Comparison of ENCODE assay signal across 9 cellular contexts in the genomic region with DNA sequence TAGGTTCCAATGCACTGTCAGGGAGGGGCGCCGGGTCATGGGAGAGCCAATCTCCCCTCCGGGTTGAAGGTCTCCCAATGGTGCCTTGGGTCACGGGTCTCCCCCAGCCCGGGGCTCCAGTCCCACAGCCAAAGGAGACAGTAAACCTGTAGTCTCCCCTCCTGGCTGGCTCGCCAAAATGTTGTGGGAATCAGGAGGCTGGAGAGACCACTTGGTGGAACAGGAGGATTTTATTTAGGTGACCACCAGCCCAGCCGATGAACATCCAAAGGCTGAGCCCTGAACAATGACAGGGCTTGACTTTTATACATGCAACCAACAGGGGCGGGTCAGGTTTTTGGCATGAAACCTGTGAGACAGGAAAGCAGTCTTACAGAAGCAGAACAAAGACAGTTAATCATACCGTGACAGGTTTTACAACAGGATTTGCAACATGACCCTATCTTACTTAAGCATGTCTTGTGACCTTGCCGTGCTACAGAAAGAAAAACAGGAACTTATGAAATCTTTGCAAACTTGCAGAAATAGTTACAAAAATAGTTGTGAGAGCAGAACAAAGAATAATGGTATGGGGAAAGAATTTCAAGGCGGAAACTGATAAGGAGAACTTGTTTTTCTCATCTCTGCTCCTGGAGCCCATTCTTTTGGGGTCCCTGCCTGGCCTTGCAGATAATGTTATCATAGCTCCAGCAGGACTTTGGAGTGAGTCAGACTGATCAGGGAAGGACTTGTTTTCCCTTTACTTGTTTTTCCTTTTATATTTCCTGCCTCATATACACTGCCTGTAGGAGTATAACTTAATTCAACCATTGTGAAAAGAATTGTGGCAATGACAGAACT. TPM values are rescaled to one million over a fixed set of nuclear protein-coding genes. Genes with fewer than 3 reads are reported as not detected.
DNase-seq lines count a peak whose midpoint lies in the region; ATAC-seq, FAIRE-seq and TF ChIP-seq lines count a peak whose summit lies in the region.
"Had no signal": no experiment of that assay in that cellular context is flagged by ENCODE, and none has a peak within 500 bp of the region (broad histone marks: within the 10 kb centered on the region; RNA-seq: fewer than 3 reads in every experiment).

No MANE protein-coding gene starts in this region.

- H2AK9ac ChIP-seq in IMR-90 (replicated peaks; ENCODE audit: low read depth, low read length, poor library complexity): no peak overlapping the region

- H3K4me2 ChIP-seq in IMR-90 (ENCODE audit: low read depth, low read length): no peak overlapping the region

- H3K27me3 Mint-ChIP-seq in naive thymus-derived CD4-positive, alpha-beta T cell: no peaks in the 10 kb centered on the region

- H3K4me1 Mint-ChIP-seq in naive thymus-derived CD4-positive, alpha-beta T cell: peaks cover 5 to 30% (median 26%) of the 10 kb centered on the region in 7 donors

- H3K4me3 ChIP-seq in IMR-90 (ENCODE audit: insufficient read depth, low read depth, low read length): no peak overlapping the region
- H3K4me3 ChIP-seq in body of pancreas: no peak overlapping the region
- no peak overlapping the region for H3K4me3 ChIP-seq in naive thymus-derived CD4-positive, alpha-beta T cell (ENCODE audit: low read length)

- H3K23ac ChIP-seq in IMR-90 (ENCODE audit: low read depth, low read length): no peak overlapping the region

- H3K27me3 ChIP-seq in IMR-90 (ENCODE audit: control insufficient read depth, insufficient read depth, low read length): no peaks in the 10 kb centered on the region
- H3K27me3 ChIP-seq in body of pancreas: no peaks in the 10 kb centered on the region
- no peaks in the 10 kb centered on the region for H3K27me3 ChIP-seq in naive thymus-derived CD4-positive, alpha-beta T cell (ENCODE audit: control insufficient read depth in 2 of 2, insufficient read depth in 2 of 2, low read length in 2 of 2)

- H4K5ac ChIP-seq in IMR-90 (ENCODE audit: low read depth, low read length): no peak overlapping the region

- peaks cover 21 to 99% (median 61%) of the 10 kb centered on the region in 11 donors for H3K9me3 Mint-ChIP-seq in naive thymus-derived CD4-positive, alpha-beta T cell

- TF ChIP-seq POLR2A in GM12891 (IDR thresholded peaks at IDR 0.05; ENCODE audit: low read depth, low read length): no peak
- TF ChIP-seq POLR2A in IMR-90 (IDR thresholded peaks at IDR 0.05; ENCODE audit: low read depth, low read length): no peak
- peak in 1 of 3 donors; percentile 38 for TF ChIP-seq POLR2A in body of pancreas (IDR thresholded peaks at IDR 0.05)

- CTCF ChIA-PET in IMR-90 (lab: Yijun Ruan, JAX): no interaction called here
- CTCF ChIA-PET in naive thymus-derived CD4-positive, alpha-beta T cell (lab: Charles Lee): no interaction called here

- DNase-seq in GM12891 (ENCODE audit: insufficient read length, low spot score) (no peak), IMR-90 (peak; percentile 53), body of pancreas (peak; percentile 61 to 77 (median 68)), NK-92 (lab: John Stamatoyannopoulos, UW; ENCODE audit: unreplicated experiment) (no peak), substantia nigra (lab: John Stamatoyannopoulos, UW) (no peak), NCI-H1417 (lab: John Stamatoyannopoulos, UW) (no peak)
- no peak for DNase-seq in naive thymus-derived CD4-positive, alpha-beta T cell

- H3K27ac ChIP-seq in IMR-90 (ENCODE audit: insufficient read depth, low read length) (peak overlapping the region; percentile 29; the same call in 1 of the 2 replicates), body of pancreas (peak overlapping the region; percentile 53 to 83 (median 80)), substantia nigra (ENCODE audit: low read depth, low read length, poor library complexity, severe bottlenecking) (no peak overlapping the region)
- no peak overlapping the region for H3K27ac ChIP-seq in naive thymus-derived CD4-positive, alpha-beta T cell (ENCODE audit: low read depth, low read length)

- no peak overlapping the region for H3K4me3 Mint-ChIP-seq in naive thymus-derived CD4-positive, alpha-beta T cell

- no peak overlapping the region for H3K18ac ChIP-seq in IMR-90 (ENCODE audit: low read depth, low read length)

- no peak overlapping the region for H3K14ac ChIP-seq in IMR-90 (replicated peaks; ENCODE audit: low read depth, low read length)

- H3K9ac ChIP-seq in IMR-90 (ENCODE audit: low read depth, low read length): no peak overlapping the region

- TF ChIP-seq CTCF in IMR-90 (conservative IDR thresholded peaks at IDR 0.05; ENCODE audit: low read depth, low read length) (no peak), body of pancreas (IDR thresholded peaks at IDR 0.05) (peak in 1 of 7 experiments; percentile 19)

- no peaks in the 10 kb centered on the region; the same call in 1 of the 2 replicates for H4K20me1 ChIP-seq in IMR-90 (ENCODE audit: insufficient read depth, low read length)

- H2AK5ac ChIP-seq in IMR-90 (ENCODE audit: low read depth, low read length): no peak overlapping the region

- H3K56ac ChIP-seq in IMR-90 (ENCODE audit: extremely low read depth, insufficient read depth, low read length): no peak overlapping the region

- peaks cover 33% of the 10 kb centered on the region for H3K36me3 ChIP-seq in IMR-90 (ENCODE audit: control insufficient read depth, insufficient read depth, low read length)
- H3K36me3 ChIP-seq in body of pancreas (replicated peaks in 1 of 2; ENCODE audit: insufficient read depth in 1 of 2, low read depth in 2 of 2): no peaks in the 10 kb centered on the region
- peaks cover 0 to 26% (median 4%) of the 10 kb centered on the region in 3 experiments for H3K36me3 ChIP-seq in naive thymus-derived CD4-positive, alpha-beta T cell (ENCODE audit: control insufficient read depth in 2 of 3, insufficient read depth in 3 of 3, low read length in 3 of 3)

- BruUV-seq in IMR-90 (replicated peaks; lab: Mats Ljungman, UMichigan): no TSS peak

- ATAC-seq in IMR-90 (ENCODE audit: low read depth): 0 out of 2 replicates have a peak, but pooled peaks have one; percentile 37
- ATAC-seq in body of pancreas: peak; percentile 78
- ATAC-seq in naive thymus-derived CD4-positive, alpha-beta T cell: peak; percentile 75
- no peak for ATAC-seq in activated CD4-positive, CD25-positive, alpha-beta regulatory T cell treated with anti-CD3 and anti-CD28 coated beads, Interleukin-2, amount 50 U/mL, for 24 hours

- H3K4me1 ChIP-seq in IMR-90 (ENCODE audit: control insufficient read depth, insufficient read depth, low read length) (no peaks in the 10 kb centered on the region; the same call in 1 of the 2 replicates), body of pancreas (peaks cover 68% of the 10 kb centered on the region)
- peaks cover 0 to 7% of the 10 kb centered on the region in 2 donors for H3K4me1 ChIP-seq in naive thymus-derived CD4-positive, alpha-beta T cell (ENCODE audit: control insufficient read depth in 2 of 2, insufficient read depth in 2 of 2, low read length in 2 of 2)

- H3K9me1 ChIP-seq in IMR-90 (ENCODE audit: insufficient read depth, low read length): no peaks in the 10 kb centered on the region

- intact Hi-C loops in IMR-90 (cut with micrococcal nuclease): no loop called here
- intact Hi-C loops in body of pancreas (cut with DNase I): no loop called here
- intact Hi-C loops in naive thymus-derived CD4-positive, alpha-beta T cell (cut with micrococcal nuclease): no loop called here

- H2BK15ac ChIP-seq in IMR-90 (ENCODE audit: low read depth, low read length): no peak overlapping the region

- no peak overlapping the region for H2BK5ac ChIP-seq in IMR-90 (ENCODE audit: low read depth, low read length, poor library complexity, severe bottlenecking)

- H3K9me3 ChIP-seq in IMR-90 (ENCODE audit: control insufficient read depth, insufficient read depth, low read length) (peaks cover 55% of the 10 kb centered on the region), body of pancreas (no peaks in the 10 kb centered on the region)
- H3K9me3 ChIP-seq in naive thymus-derived CD4-positive, alpha-beta T cell (ENCODE audit: control insufficient read depth in 2 of 3, low read length in 3 of 3): peaks cover 0 to 70% (median 12%) of the 10 kb centered on the region in 3 experiments

- H3K36me3 Mint-ChIP-seq in naive thymus-derived CD4-positive, alpha-beta T cell: peaks cover 55 to 72% (median 70%) of the 10 kb centered on the region in 5 donors

- H4K91ac ChIP-seq in IMR-90 (ENCODE audit: insufficient read depth, low read depth, low read length): no peak overlapping the region

- H2BK120ac ChIP-seq in IMR-90 (ENCODE audit: low read depth, low read length): no peak overlapping the region

- no peak overlapping the region for H4K8ac ChIP-seq in IMR-90 (ENCODE audit: low read depth in 2 of 2, low read length in 2 of 2)

- no peak overlapping the region for H3K4ac ChIP-seq in IMR-90 (ENCODE audit: low read depth, low read length)

- peak; percentile 43 for FAIRE-seq in GM12891 (lab: Jason Lieb, UNC)
- FAIRE-seq: endometrium had no signal

- no peak for TF ChIP-seq RAD21 in IMR-90 (IDR thresholded peaks at IDR 0.05; ENCODE audit: low read length)

- POLR2A ChIA-PET in IMR-90 (lab: Charles Lee; ENCODE audit: unreplicated experiment): no interaction called here
- POLR2A ChIA-PET in naive thymus-derived CD4-positive, alpha-beta T cell (lab: Charles Lee): no interaction called here

- H3K79me1 ChIP-seq in IMR-90 (ENCODE audit: low read depth in 1 of 2, low read length in 2 of 2): peaks cover 16 to 21% of the 10 kb centered on the region in 2 experiments

- H2BK20ac ChIP-seq in IMR-90 (ENCODE audit: low read depth, low read length): no peak overlapping the region

- no peak overlapping the region for H3K27ac Mint-ChIP-seq in naive thymus-derived CD4-positive, alpha-beta T cell

- H2AFZ ChIP-seq in IMR-90 (replicated peaks; ENCODE audit: low read length, poor library complexity): no peak overlapping the region

- dilution Hi-C loops in IMR-90 (cut with HindIII; ENCODE audit: low sequenced_read_pairs, unreplicated experiment): no loop called here

- in situ Hi-C loops in IMR-90 (cut with MboI; ENCODE audit: low sequenced_read_pairs): no loop called here

- WGBS in IMR-90 (ENCODE audit: extremely low coverage in 2 of 2, insufficient read length in 1 of 2), 2 experiments: 100% methylated on average over 1 of the region's 11 CpGs; no CpG with 5 or more reads in 1 of the 2 experiments
- 25 to 60% methylated on average over 4 to 11 of the region's 11 CpGs for WGBS in body of pancreas, 2 donors

RNA-seq across cellular contexts. Expression of a gene that starts 7.1 kb away (rescaled TPM):
- polyA plus RNA-seq in GM12891 (2012; ENCODE audit: low read depth, missing spikeins): 11.0 TPM
- total RNA-seq in IMR-90 (2012; rRNA removed): 8.6 and 11.8 TPM in 2 replicates
- 6.1 and 7.0 TPM in 2 replicates for polyA plus RNA-seq in IMR-90 (2012; rRNA removed)
- 0.73 and 1.4 TPM in 2 replicates for polyA plus RNA-seq in IMR-90 (2012; cell fraction: cytosol; rRNA removed)
- polyA plus RNA-seq in IMR-90 (2012; cell fraction: nucleus; rRNA removed; ENCODE audit: low replicate concordance): 9.1 and 64.9 TPM in 2 replicates
- total RNA-seq in body of pancreas: 10 to 100 TPM in 1 of 2 donors, 1 to 10 TPM in 1; 9.2 to 16.6 TPM
- total RNA-seq in naive thymus-derived CD4-positive, alpha-beta T cell: 10 to 100 TPM; 12.2 to 22.9 (median 14.9) TPM
- 10 to 100 TPM in 1 of 2 donors, 1 to 10 TPM in 1; 7.9 to 10.4 TPM for polyA plus RNA-seq in naive thymus-derived CD4-positive, alpha-beta T cell

RNA-seq across cellular contexts. Expression of a gene that starts 8.5 kb away (rescaled TPM):
- polyA plus RNA-seq in GM12891 (2012; ENCODE audit: low read depth, missing spikeins): 4.6 TPM
- total RNA-seq in IMR-90 (2012; rRNA removed) (2.9 and 4.4 TPM in 2 replicates), body of pancreas (10 to 100 TPM in 1 of 2 donors, 1 to 10 TPM in 1; 6.9 to 11.2 TPM)
- 2.5 and 4.0 TPM in 2 replicates for polyA plus RNA-seq in IMR-90 (2012; rRNA removed)
- polyA plus RNA-seq in IMR-90 (2012; cell fraction: cytosol; rRNA removed): 0.11 TPM in 2 replicates
- polyA plus RNA-seq in IMR-90 (2012; cell fraction: nucleus; rRNA removed; ENCODE audit: low replicate concordance): 1.4 and 26.9 TPM in 2 replicates
- total RNA-seq in naive thymus-derived CD4-positive, alpha-beta T cell: 1 to 10 TPM; 2.4 to 6.0 (median 4.4) TPM
- polyA plus RNA-seq in naive thymus-derived CD4-positive, alpha-beta T cell: 1 to 10 TPM in 1 of 2 donors, under 1 TPM in 1; 0.71 to 1.1 TPM

Comparison
In these comparisons a context has a peak if more than half of its experiments do, and no peak if none do; other contexts are left out.
1. DNase-seq: peak in IMR-90 (single experiment) and body of pancreas (4 of 4); none in GM12891 (single experiment), naive thymus-derived CD4-positive, alpha-beta T cell (0 of 9), NK-92 (single experiment), substantia nigra (0 of 49) and NCI-H1417 (0 of 3).
2. ATAC-seq: peak in IMR-90 (single experiment), body of pancreas (single experiment) and naive thymus-derived CD4-positive, alpha-beta T cell (single experiment); none in activated CD4-positive, CD25-positive, alpha-beta regulatory T cell treated with anti-CD3 and anti-CD28 coated beads, Interleukin-2, amount 50 U/mL, for 24 hours (0 of 2).
3. H3K27ac ChIP-seq: peak in IMR-90 (single experiment) and body of pancreas (4 of 4); none in naive thymus-derived CD4-positive, alpha-beta T cell (single experiment) and substantia nigra (single experiment).